In the genomic region with DNA sequence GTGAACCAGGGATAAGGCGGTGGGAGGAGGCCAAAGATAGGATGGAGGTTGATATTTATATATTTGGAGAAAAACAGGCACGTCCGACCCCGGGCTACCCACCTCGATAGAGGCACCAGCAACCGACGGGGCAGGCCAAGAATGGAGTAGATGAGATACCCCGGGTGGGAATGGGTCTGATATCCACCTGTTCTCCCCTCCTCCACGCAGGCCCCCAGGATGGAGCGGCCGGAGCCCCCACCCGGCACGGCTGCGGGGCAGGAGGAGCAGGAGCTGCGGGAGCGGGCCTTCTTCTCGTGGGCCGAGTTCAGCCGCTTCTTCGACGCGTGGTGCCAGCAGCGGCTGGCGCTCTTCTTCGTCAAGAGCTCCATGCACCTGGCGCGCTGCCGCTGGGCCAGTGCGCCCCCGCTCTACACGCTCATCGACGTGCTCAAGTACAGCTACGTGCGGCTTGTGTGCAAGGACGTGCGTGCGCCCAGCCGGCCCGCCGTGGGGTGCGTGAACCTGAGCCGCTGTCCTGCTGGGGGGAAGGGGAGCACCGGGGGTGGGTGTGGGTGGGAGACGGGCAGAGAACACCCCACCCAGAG, we compare ENCODE assay signal across 9 cellular contexts. TPM values are rescaled to one million over a fixed set of nuclear protein-coding genes. Genes with fewer than 3 reads are reported as not detected.
DNase-seq lines count a peak whose midpoint lies in the region; ATAC-seq and TF ChIP-seq lines count a peak whose summit lies in the region.
"Had no signal": no experiment of that assay in that cellular context is flagged by ENCODE, and none has a peak within 500 bp of the region (broad histone marks: within the 10 kb centered on the region; RNA-seq: fewer than 3 reads in every experiment).

No MANE protein-coding gene starts in this region.

- CTCF ChIA-PET in MCF 10A (lab: Yijun Ruan, JAX): interaction anchor here (0.7 kb wide), 1 partner anchor 89 kb away, joined by 3 read pairs; no protein-coding TSS in a partner anchor

- H3K4me3 ChIP-seq in breast epithelium (no peak overlapping the region), hepatocyte (peak overlapping the region; percentile 75), upper lobe of right lung (no peak overlapping the region)

- 95% methylated on average over 32 of the region's 45 CpGs for WGBS in hepatocyte (ENCODE audit: low lambda C conversion rate, missing lambda C conversion rate)

- TF ChIP-seq CTCF in MCF 10A (IDR thresholded peaks at IDR 0.05; ENCODE audit: unreplicated experiment) (no peak), breast epithelium (IDR thresholded peaks at IDR 0.05) (no peak), hepatocyte (IDR thresholded peaks at IDR 0.05; ENCODE audit: poor library complexity) (no peak), upper lobe of right lung (IDR thresholded peaks at IDR 0.05) (no peak)

- H2AFZ ChIP-seq in hepatocyte: no peak overlapping the region

- TF ChIP-seq POLR2A in breast epithelium (IDR thresholded peaks at IDR 0.05): no peak

- H3K36me3 Mint-ChIP-seq in MCF 10A (ENCODE audit: insufficient read depth, unreplicated experiment) (peaks cover 18% of the 10 kb centered on the region), T-helper 17 cell (ENCODE audit: low read depth) (peaks cover 11% of the 10 kb centered on the region)
- H3K36me3 Mint-ChIP-seq in stimulated activated memory B cell treated with anti-CD40 and anti-IgM and Interleukin-4, amounts not matched to agents 10 μg/mL and 1 μg/mL and 100 μg/mL, for 72 hours: peaks cover 32% of the 10 kb centered on the region

- POLR2A ChIA-PET in MCF 10A (lab: Yijun Ruan, JAX): interaction anchor here (1.7 kb wide), 1 partner anchor 32 kb away, joined by 13 read pairs; no protein-coding TSS in a partner anchor

- no peaks in the 10 kb centered on the region for H4K20me1 ChIP-seq in hepatocyte (ENCODE audit: insufficient read depth, poor library complexity, severe bottlenecking)

- H3K27ac Mint-ChIP-seq in MCF 10A (ENCODE audit: low read depth, unreplicated experiment) (no peak overlapping the region), T-helper 17 cell (peak overlapping the region; percentile 91)
- H3K27ac Mint-ChIP-seq in stimulated activated memory B cell treated with anti-CD40 and anti-IgM and Interleukin-4, amounts not matched to agents 10 μg/mL and 1 μg/mL and 100 μg/mL, for 72 hours: peak overlapping the region; percentile 90

- H3K4me3 Mint-ChIP-seq in MCF 10A (ENCODE audit: unreplicated experiment) (peak overlapping the region; percentile 90), T-helper 17 cell (peak overlapping the region; percentile 99)
- peak overlapping the region; percentile 90 for H3K4me3 Mint-ChIP-seq in stimulated activated memory B cell treated with anti-CD40 and anti-IgM and Interleukin-4, amounts not matched to agents 10 μg/mL and 1 μg/mL and 100 μg/mL, for 72 hours

- H3K27ac ChIP-seq in breast epithelium (no peak overlapping the region), hepatocyte (no peak overlapping the region), upper lobe of right lung (no peak overlapping the region)

- H3K9me2 ChIP-seq in hepatocyte (replicated peaks; ENCODE audit: insufficient read depth): no peaks in the 10 kb centered on the region

- H3K27me3 Mint-ChIP-seq in MCF 10A (ENCODE audit: insufficient read depth, unreplicated experiment): no peaks in the 10 kb centered on the region
- H3K27me3 Mint-ChIP-seq in T-helper 17 cell: no peaks in the 10 kb centered on the region
- H3K27me3 Mint-ChIP-seq in stimulated activated memory B cell treated with anti-CD40 and anti-IgM and Interleukin-4, amounts not matched to agents 10 μg/mL and 1 μg/mL and 100 μg/mL, for 72 hours: no peaks in the 10 kb centered on the region

- H3K9me3 ChIP-seq in breast epithelium (no peaks in the 10 kb centered on the region), T-helper 17 cell (ENCODE audit: control insufficient read depth, low read length, poor library complexity, severe bottlenecking) (no peaks in the 10 kb centered on the region), hepatocyte (ENCODE audit: low read depth) (no peaks in the 10 kb centered on the region), upper lobe of right lung (no peaks in the 10 kb centered on the region)
- H3K9me3 ChIP-seq: adrenal gland had no signal

- intact Hi-C loops in MCF 10A (cut with micrococcal nuclease): no loop called here
- intact Hi-C loops in breast epithelium (cut with DNase I; ENCODE audit: low total_unique reads): no loop called here
- intact Hi-C loops in upper lobe of right lung (cut with DNase I): no loop called here

- DNase-seq in MCF 10A (ENCODE audit: unreplicated experiment) (no peak), breast epithelium (ENCODE audit: low spot score in 2 of 2) (no peak), T-helper 17 cell (no peak), hepatocyte (ENCODE audit: low spot score) (no peak), NCI-H226 (no peak), NCI-H1417 treated with DMSO at 0.1 percent for 48 hours (lab: John Stamatoyannopoulos, UW) (no peak), upper lobe of right lung (no peak)

- peaks cover 0 to 6% of the 10 kb centered on the region in 2 donors for H3K4me1 ChIP-seq in breast epithelium
- no peaks in the 10 kb centered on the region for H3K4me1 ChIP-seq in hepatocyte (ENCODE audit: insufficient read depth)
- peaks cover 7% of the 10 kb centered on the region for H3K4me1 ChIP-seq in upper lobe of right lung

- ATAC-seq in T-helper 17 cell (no peak), upper lobe of right lung (no peak)
- no peak for ATAC-seq in stimulated activated memory B cell treated with anti-CD40 and anti-IgM and Interleukin-4, amounts not matched to agents 10 μg/mL and 1 μg/mL and 100 μg/mL, for 72 hours

- BruUV-seq in MCF 10A (replicated peaks; lab: Mats Ljungman, UMichigan): no TSS peak

- H3K27me3 ChIP-seq in breast epithelium (no peaks in the 10 kb centered on the region), hepatocyte (no peaks in the 10 kb centered on the region), upper lobe of right lung (no peaks in the 10 kb centered on the region)
- H3K27me3 ChIP-seq: adrenal gland had no signal

- H3K79me2 ChIP-seq in hepatocyte: peaks cover 37% of the 10 kb centered on the region

- H3K4me2 ChIP-seq in hepatocyte: peak overlapping the region; percentile 90

- H3K36me3 ChIP-seq in breast epithelium (no peaks in the 10 kb centered on the region), hepatocyte (replicated peaks; ENCODE audit: insufficient read depth, low read depth) (no peaks in the 10 kb centered on the region), upper lobe of right lung (no peaks in the 10 kb centered on the region)

- no peaks in the 10 kb centered on the region for H3K9me3 Mint-ChIP-seq in MCF 10A (ENCODE audit: unreplicated experiment)
- H3K9me3 Mint-ChIP-seq in stimulated activated memory B cell treated with anti-CD40 and anti-IgM and Interleukin-4, amounts not matched to agents 10 μg/mL and 1 μg/mL and 100 μg/mL, for 72 hours: no peaks in the 10 kb centered on the region

- H3K4me1 Mint-ChIP-seq in MCF 10A (ENCODE audit: insufficient read depth, unreplicated experiment) (peaks cover 19% of the 10 kb centered on the region), T-helper 17 cell (peaks cover 30% of the 10 kb centered on the region)
- peaks cover 22% of the 10 kb centered on the region for H3K4me1 Mint-ChIP-seq in stimulated activated memory B cell treated with anti-CD40 and anti-IgM and Interleukin-4, amounts not matched to agents 10 μg/mL and 1 μg/mL and 100 μg/mL, for 72 hours

RNA-seq across cellular contexts. Expression of gene ZSWIM9, which starts 1.2 kb away (rescaled TPM):
- total RNA-seq in MCF 10A (2022) (4.8 and 5.5 TPM in 2 replicates), breast epithelium (1 to 10 TPM; 2.9 to 3.9 (median 2.9) TPM), T-helper 17 cell (1 to 10 TPM; 4.0 to 4.8 TPM), hepatocyte (0.73 and 1.2 TPM in 2 replicates), upper lobe of right lung (7.5 TPM)
- polyA plus RNA-seq in hepatocyte: 1.5 and 2.1 TPM in 2 replicates

RNA-seq across cellular contexts. Expression of gene LIG1, which starts 1.5 kb away (rescaled TPM):
- 12.2 and 14.6 TPM in 2 replicates for total RNA-seq in MCF 10A (2022)
- total RNA-seq in breast epithelium: 10 to 100 TPM in 2 of 3 donors, 1 to 10 TPM in 1; 6.1 to 31.8 (median 14.1) TPM
- total RNA-seq in T-helper 17 cell: 10 to 100 TPM; 47.1 to 58.0 TPM
- 19.6 and 23.8 TPM in 2 replicates for total RNA-seq in hepatocyte
- polyA plus RNA-seq in hepatocyte: 28.4 and 29.8 TPM in 2 replicates
- total RNA-seq in upper lobe of right lung: 17.7 TPM
